In the genomic region with DNA sequence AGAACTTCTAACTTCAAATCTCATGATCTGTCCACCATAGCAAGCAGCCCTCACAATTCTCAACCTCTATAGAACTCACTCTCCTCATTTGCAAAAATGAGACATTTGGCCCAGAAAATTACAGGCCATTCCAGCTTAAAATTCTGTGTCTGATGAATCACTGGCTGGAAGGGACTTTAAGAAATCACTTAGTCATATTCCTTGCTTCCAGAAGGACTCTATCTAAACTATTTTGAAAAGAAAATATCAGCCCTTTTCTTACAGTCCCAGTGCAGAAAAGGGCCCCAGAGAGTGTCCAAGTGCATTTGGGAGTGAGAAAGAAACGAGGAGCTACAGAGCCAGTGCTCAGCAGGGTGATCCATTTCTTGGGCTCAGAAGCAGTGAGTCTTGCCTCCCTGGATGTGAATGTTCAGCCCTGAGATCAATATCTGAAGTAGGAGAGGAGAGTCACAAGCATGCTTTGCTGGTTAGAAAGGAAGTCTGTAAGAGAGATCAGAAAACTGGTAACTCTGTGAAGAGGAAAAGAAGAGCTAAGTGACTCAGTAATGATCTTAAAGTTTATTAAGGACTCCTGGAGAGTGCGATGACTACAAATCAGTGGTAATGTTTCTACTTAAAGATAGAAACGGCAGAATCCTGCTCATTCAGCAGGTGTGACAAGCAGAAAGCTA, we compare ENCODE assay signal across 9 cellular contexts.
DNase-seq lines count a peak whose midpoint lies in the region; ATAC-seq and TF ChIP-seq lines count a peak whose summit lies in the region.
"Had no signal": no experiment of that assay in that cellular context is flagged by ENCODE, and none has a peak within 500 bp of the region (broad histone marks: within the 10 kb centered on the region; RNA-seq: fewer than 3 reads in every experiment).

No MANE protein-coding gene starts in this region.

- peaks cover 16% of the 10 kb centered on the region for H3K79me2 ChIP-seq in ACC112 (ENCODE audit: control insufficient read depth, insufficient read depth, low read length, unreplicated experiment)
- peaks cover 55% of the 10 kb centered on the region for H3K79me2 ChIP-seq in SK-N-SH (ENCODE audit: insufficient read depth)

- WGBS in SK-N-SH (ENCODE audit: low lambda C conversion rate) = 16% methylated on average over 3 of the region's 3 CpGs
- 19 to 26% (median 21%) methylated on average over 3 of the region's 3 CpGs for WGBS in ovary, 3 donors

- H3K27ac ChIP-seq in ACC112 (ENCODE audit: low read depth, low read length) (peak overlapping the region; percentile 83), SK-N-SH (ENCODE audit: low read depth in 2 of 2, low read length in 1 of 2) (peak overlapping the region; percentile 7 to 93; a peak in 3 of 4 replicates), foreskin keratinocyte (peak overlapping the region; percentile 77), ovary (peak overlapping the region; percentile 34 to 47)

- ATAC-seq in foreskin keratinocyte (peak; percentile 66), GM21825 (IDR thresholded peaks at IDR 0.05; ENCODE audit: unreplicated experiment) (no peak), GM18861 (IDR thresholded peaks at IDR 0.05; ENCODE audit: unreplicated experiment) (no peak)

- peaks cover 68% of the 10 kb centered on the region for H3K4me1 ChIP-seq in ACC112 (ENCODE audit: control insufficient read depth, insufficient read depth, low read length, unreplicated experiment)
- H3K4me1 ChIP-seq in SK-N-SH (ENCODE audit: control insufficient read depth in 1 of 2, insufficient read depth in 2 of 2, low read depth in 1 of 2, low read length in 1 of 2) = peaks cover 26 to 39% of the 10 kb centered on the region in 2 experiments
- H3K4me1 ChIP-seq in foreskin keratinocyte = peaks cover 11% of the 10 kb centered on the region
- H3K4me1 ChIP-seq in ovary (ENCODE audit: insufficient read depth) = peaks cover 7% of the 10 kb centered on the region

- peak overlapping the region; percentile 62 for H3K9ac ChIP-seq in SK-N-SH

- TF ChIP-seq RAD21 in SK-N-SH (IDR thresholded peaks at IDR 0.05; ENCODE audit: low read length) = no peak

- H3K4me2 ChIP-seq in SK-N-SH = peak overlapping the region; percentile 90

- POLR2A ChIA-PET in SK-N-SH (lab: Yijun Ruan, JAX) = no interaction called here

- H4K20me1 ChIP-seq in SK-N-SH (ENCODE audit: insufficient read depth) = no peaks in the 10 kb centered on the region

- TF ChIP-seq CTCF in SK-N-SH (IDR thresholded peaks at IDR 0.05) (no peak), foreskin keratinocyte (conservative IDR thresholded peaks at IDR 0.05) (no peak), ovary (IDR thresholded peaks at IDR 0.05) (no peak)

- H3K9me3 ChIP-seq in SK-N-SH (no peaks in the 10 kb centered on the region), ovary (no peaks in the 10 kb centered on the region)

- TF ChIP-seq EP300 in SK-N-SH (IDR thresholded peaks at IDR 0.05; ENCODE audit: borderline replicate concordance in 1 of 2, low read depth in 1 of 2, low read length in 1 of 2) (peak in 1 of 2 experiments; percentile 64; a peak in 2 of 4 replicates), ovary (IDR thresholded peaks at IDR 0.05) (no peak)

- H3K36me3 ChIP-seq in ACC112 (ENCODE audit: insufficient read depth, low read length) (no peaks in the 10 kb centered on the region), SK-N-SH (replicated peaks in 1 of 2; ENCODE audit: control insufficient read depth in 1 of 2, insufficient read depth in 2 of 2, low read length in 1 of 2) (no peaks in the 10 kb centered on the region), ovary (no peaks in the 10 kb centered on the region)

- peak overlapping the region; percentile 42 for H3K4me3 ChIP-seq in ACC112 (ENCODE audit: low read depth, low read length)
- no peak overlapping the region for H3K4me3 ChIP-seq in SK-N-SH (ENCODE audit: low read depth in 2 of 2, low read length in 1 of 2)
- no peak overlapping the region for H3K4me3 ChIP-seq in ovary

- no peak for TF ChIP-seq POLR2A in ovary (IDR thresholded peaks at IDR 0.05)

- CTCF ChIA-PET in SK-N-SH (lab: Yijun Ruan, JAX) = interaction anchor here (1.4 kb wide), 1 partner anchor 12 kb away, joined by 4 read pairs; no protein-coding TSS in a partner anchor

- DNase-seq in SK-N-SH = no peak
- peak in 1 of 2 donors; percentile 63 for DNase-seq in foreskin keratinocyte
- DNase-seq in ovary = no peak
- DNase-seq in NCI-H2196 (lab: John Stamatoyannopoulos, UW; ENCODE audit: unreplicated experiment) = no peak
- no peak for DNase-seq in epidermal melanocyte (ENCODE audit: insufficient read length, low spot score)
- DNase-seq: NCI-H187 had no signal

- H2AFZ ChIP-seq in ACC112 (ENCODE audit: low read length, unreplicated experiment) (peak overlapping the region; percentile 57), SK-N-SH (ENCODE audit: low read depth) (no peak overlapping the region)

- intact Hi-C loops in ovary (cut with DNase I) = no loop called here

- H3K27me3 ChIP-seq in ACC112 (ENCODE audit: insufficient read depth, low read length) (no peaks in the 10 kb centered on the region), SK-N-SH (ENCODE audit: insufficient read depth) (no peaks in the 10 kb centered on the region), foreskin keratinocyte (no peaks in the 10 kb centered on the region), ovary (no peaks in the 10 kb centered on the region)

- H3K9me2 ChIP-seq in SK-N-SH = no peaks in the 10 kb centered on the region

- H3F3A ChIP-seq in SK-N-SH (replicated peaks; ENCODE audit: insufficient read depth) = peaks cover 52% of the 10 kb centered on the region

TF ChIP-seq in SK-N-SH, 30 proteins besides CTCF, POLR2A, EP300 and RAD21 (continues in another document):
- TF ChIP-seq, protein P1, sequence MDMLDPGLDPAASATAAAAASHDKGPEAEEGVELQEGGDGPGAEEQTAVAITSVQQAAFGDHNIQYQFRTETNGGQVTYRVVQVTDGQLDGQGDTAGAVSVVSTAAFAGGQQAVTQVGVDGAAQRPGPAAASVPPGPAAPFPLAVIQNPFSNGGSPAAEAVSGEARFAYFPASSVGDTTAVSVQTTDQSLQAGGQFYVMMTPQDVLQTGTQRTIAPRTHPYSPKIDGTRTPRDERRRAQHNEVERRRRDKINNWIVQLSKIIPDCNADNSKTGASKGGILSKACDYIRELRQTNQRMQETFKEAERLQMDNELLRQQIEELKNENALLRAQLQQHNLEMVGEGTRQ (IDR thresholded peaks at IDR 0.05; ENCODE audit: borderline replicate concordance, low read depth, low read length) = no peak
- no peak for TF ChIP-seq FOXM1 (IDR thresholded peaks at IDR 0.05; ENCODE audit: low read depth)
- peak; percentile 77 for TF ChIP-seq JUND (IDR thresholded peaks at IDR 0.05)
- TF ChIP-seq FOXJ3 (CRISPR knock-in tag; IDR thresholded peaks at IDR 0.05) = no peak
- no peak for TF ChIP-seq SMC3 (IDR thresholded peaks at IDR 0.05; ENCODE audit: low read depth, low read length)
- peak; percentile 84 for TF ChIP-seq FOSL2 (IDR thresholded peaks at IDR 0.05; ENCODE audit: borderline replicate concordance, low read depth)
- no peak for TF ChIP-seq ELF1 (IDR thresholded peaks at IDR 0.05)
- TF ChIP-seq, protein P2, sequence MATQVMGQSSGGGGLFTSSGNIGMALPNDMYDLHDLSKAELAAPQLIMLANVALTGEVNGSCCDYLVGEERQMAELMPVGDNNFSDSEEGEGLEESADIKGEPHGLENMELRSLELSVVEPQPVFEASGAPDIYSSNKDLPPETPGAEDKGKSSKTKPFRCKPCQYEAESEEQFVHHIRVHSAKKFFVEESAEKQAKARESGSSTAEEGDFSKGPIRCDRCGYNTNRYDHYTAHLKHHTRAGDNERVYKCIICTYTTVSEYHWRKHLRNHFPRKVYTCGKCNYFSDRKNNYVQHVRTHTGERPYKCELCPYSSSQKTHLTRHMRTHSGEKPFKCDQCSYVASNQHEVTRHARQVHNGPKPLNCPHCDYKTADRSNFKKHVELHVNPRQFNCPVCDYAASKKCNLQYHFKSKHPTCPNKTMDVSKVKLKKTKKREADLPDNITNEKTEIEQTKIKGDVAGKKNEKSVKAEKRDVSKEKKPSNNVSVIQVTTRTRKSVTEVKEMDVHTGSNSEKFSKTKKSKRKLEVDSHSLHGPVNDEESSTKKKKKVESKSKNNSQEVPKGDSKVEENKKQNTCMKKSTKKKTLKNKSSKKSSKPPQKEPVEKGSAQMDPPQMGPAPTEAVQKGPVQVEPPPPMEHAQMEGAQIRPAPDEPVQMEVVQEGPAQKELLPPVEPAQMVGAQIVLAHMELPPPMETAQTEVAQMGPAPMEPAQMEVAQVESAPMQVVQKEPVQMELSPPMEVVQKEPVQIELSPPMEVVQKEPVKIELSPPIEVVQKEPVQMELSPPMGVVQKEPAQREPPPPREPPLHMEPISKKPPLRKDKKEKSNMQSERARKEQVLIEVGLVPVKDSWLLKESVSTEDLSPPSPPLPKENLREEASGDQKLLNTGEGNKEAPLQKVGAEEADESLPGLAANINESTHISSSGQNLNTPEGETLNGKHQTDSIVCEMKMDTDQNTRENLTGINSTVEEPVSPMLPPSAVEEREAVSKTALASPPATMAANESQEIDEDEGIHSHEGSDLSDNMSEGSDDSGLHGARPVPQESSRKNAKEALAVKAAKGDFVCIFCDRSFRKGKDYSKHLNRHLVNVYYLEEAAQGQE (IDR thresholded peaks at IDR 0.05; ENCODE audit: low read depth, low read length) = no peak
- TF ChIP-seq, protein P3, sequence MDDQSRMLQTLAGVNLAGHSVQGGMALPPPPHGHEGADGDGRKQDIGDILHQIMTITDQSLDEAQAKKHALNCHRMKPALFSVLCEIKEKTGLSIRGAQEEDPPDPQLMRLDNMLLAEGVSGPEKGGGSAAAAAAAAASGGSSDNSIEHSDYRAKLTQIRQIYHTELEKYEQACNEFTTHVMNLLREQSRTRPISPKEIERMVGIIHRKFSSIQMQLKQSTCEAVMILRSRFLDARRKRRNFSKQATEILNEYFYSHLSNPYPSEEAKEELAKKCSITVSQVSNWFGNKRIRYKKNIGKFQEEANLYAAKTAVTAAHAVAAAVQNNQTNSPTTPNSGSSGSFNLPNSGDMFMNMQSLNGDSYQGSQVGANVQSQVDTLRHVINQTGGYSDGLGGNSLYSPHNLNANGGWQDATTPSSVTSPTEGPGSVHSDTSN (IDR thresholded peaks at IDR 0.05) = peak; percentile 7; the same call in 1 of the 2 replicates
- TF ChIP-seq NRF1 (IDR thresholded peaks at IDR 0.05; ENCODE audit: low read depth, low read length) = no peak
- peak; percentile 53; the same call in 1 of the 2 replicates for TF ChIP-seq NFIC (IDR thresholded peaks at IDR 0.05; ENCODE audit: borderline replicate concordance)
